In genomic region chr13:108595416-108596257, GRCh38 we compare ENCODE assay signal across 19 cellular contexts. TPM values are rescaled to one million over a fixed set of nuclear protein-coding genes. Genes with fewer than 3 reads are reported as not detected.
DNase-seq lines count a peak whose midpoint lies in the region; ATAC-seq lines count a peak whose summit lies in the region.
"Had no signal": no experiment of that assay in that cellular context is flagged by ENCODE, and none has a peak within 500 bp of the region (broad histone marks: within the 10 kb centered on the region; RNA-seq: fewer than 3 reads in every experiment).

No MANE protein-coding gene starts in this region.

- H3K9me3 Mint-ChIP-seq in activated CD4-positive, alpha-beta memory T cell treated with anti-CD3 and anti-CD28 coated beads for 36 hours: peaks cover 2% of the 10 kb centered on the region
- H3K9me3 Mint-ChIP-seq: H9 had no signal

- CTCF ChIA-PET in activated CD4-positive, alpha-beta memory T cell treated with anti-CD3 and anti-CD28 coated beads for 36 hours (lab: Charles Lee): interaction anchor here (1.0 kb wide), 1 partner anchor 253 kb away, joined by 3 read pairs; no protein-coding TSS in a partner anchor

- intact Hi-C loops in activated CD4-positive, alpha-beta memory T cell treated with anti-CD3 and anti-CD28 coated beads for 36 hours (cut with micrococcal nuclease): loop anchor here (2.0 to 10.0 kb wide), 6 partner anchors 21 to 378 kb away; partner anchors contain the start of genes ABHD13, LIG4 and TNFSF13B

- no peaks in the 10 kb centered on the region for H3K36me3 Mint-ChIP-seq in activated CD4-positive, alpha-beta memory T cell treated with anti-CD3 and anti-CD28 coated beads for 36 hours
- H3K36me3 Mint-ChIP-seq: immature natural killer cell had no signal

- POLR2A ChIA-PET in activated CD4-positive, alpha-beta memory T cell treated with anti-CD3 and anti-CD28 coated beads for 36 hours (lab: Charles Lee): no interaction called here

- H3K27ac Mint-ChIP-seq in activated CD4-positive, alpha-beta memory T cell treated with anti-CD3 and anti-CD28 coated beads for 36 hours: no peak overlapping the region
- H3K27ac Mint-ChIP-seq: H9, immature natural killer cell had no signal

- H3K4me3 Mint-ChIP-seq in activated CD4-positive, alpha-beta memory T cell treated with anti-CD3 and anti-CD28 coated beads for 36 hours: no peak overlapping the region
- H3K4me3 Mint-ChIP-seq: H9, immature natural killer cell had no signal

- ATAC-seq in GM21619 (IDR thresholded peaks at IDR 0.05; ENCODE audit: unreplicated experiment) (no peak), HG03159 (IDR thresholded peaks at IDR 0.05; ENCODE audit: unreplicated experiment) (no peak)
- ATAC-seq: foreskin keratinocyte had no signal

- peaks cover 10% of the 10 kb centered on the region for H3K27me3 Mint-ChIP-seq in activated CD4-positive, alpha-beta memory T cell treated with anti-CD3 and anti-CD28 coated beads for 36 hours

- peaks cover 16% of the 10 kb centered on the region for H3K4me1 Mint-ChIP-seq in activated CD4-positive, alpha-beta memory T cell treated with anti-CD3 and anti-CD28 coated beads for 36 hours (ENCODE audit: low read depth)
- H3K4me1 Mint-ChIP-seq: immature natural killer cell had no signal

- peak; percentile 8 for DNase-seq in stimulated activated naive CD4-positive, alpha-beta T cell treated with Interleukin-2 at 50 U/mL for 16 hours (lab: John Stamatoyannopoulos, UW)
- no peak for DNase-seq in stimulated activated naive CD4-positive, alpha-beta T cell (lab: John Stamatoyannopoulos, UW)
- DNase-seq in activated CD4-positive, alpha-beta memory T cell treated with anti-CD3 and anti-CD28 coated beads for 36 hours: peak; percentile 82
- DNase-seq in iPS-NIHi7 (ENCODE audit: extremely low spot score) (peak; percentile 28), superior temporal gyrus (ENCODE audit: extremely low spot score) (peak; percentile 44), NCI-H1436 treated with DMSO at 0.1 percent for 48 hours (lab: John Stamatoyannopoulos, UW) (no peak)
- DNase-seq: activated CD4-positive, alpha-beta T cell treated with anti-CD3 and anti-CD28 coated beads for 1 hour; activated effector memory CD4-positive, alpha-beta T cell treated with anti-CD3 and anti-CD28 coated beads, Interleukin-2, amount 50 U/mL, for 16 hours; BE2C; DMS 273 treated with DMSO at 0.1 percent for 48 hours; foreskin keratinocyte; H9; immature natural killer cell; NCI-H526; small intestine; thyroid gland had no signal

RNA-seq across cellular contexts. Expression of gene MYO16, which starts 33.8 kb away (rescaled TPM):
- total RNA-seq in activated CD4-positive, alpha-beta memory T cell treated with anti-CD3 and anti-CD28 coated beads for 36 hours: under 1 TPM; 0.07 to 0.10 TPM
- total RNA-seq: bronchial epithelial cell, H9 had no signal

Comparison
In these comparisons a context has a peak if more than half of its experiments do, and no peak if none do; other contexts are left out.
1. DNase-seq: peak in stimulated activated naive CD4-positive, alpha-beta T cell treated with Interleukin-2 at 50 U/mL for 16 hours (single experiment), activated CD4-positive, alpha-beta memory T cell treated with anti-CD3 and anti-CD28 coated beads for 36 hours (single experiment), iPS-NIHi7 (single experiment) and superior temporal gyrus (single experiment); none in stimulated activated naive CD4-positive, alpha-beta T cell (0 of 6) and NCI-H1436 treated with DMSO at 0.1 percent for 48 hours (single experiment).